In the genomic region with DNA sequence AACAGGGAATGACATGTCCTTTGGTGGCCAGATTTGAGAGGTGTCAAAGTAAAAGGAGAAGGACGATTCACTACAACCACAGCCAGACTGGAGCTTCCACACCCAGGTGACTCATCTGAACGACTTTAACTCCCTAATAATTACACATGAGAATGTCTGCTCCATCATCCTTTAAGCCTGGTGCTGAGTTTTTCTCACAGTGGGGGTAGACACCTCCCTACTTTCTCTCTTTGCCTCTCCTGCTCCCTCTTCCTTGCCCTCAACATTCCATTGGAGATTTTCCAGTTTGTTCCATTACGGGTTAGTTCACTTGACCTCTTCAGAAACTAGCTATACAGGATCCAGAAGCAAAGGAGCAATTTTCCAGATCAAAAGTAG, we compare ENCODE assay signal across 8 cellular contexts.
DNase-seq lines count a peak whose midpoint lies in the region; ATAC-seq and TF ChIP-seq lines count a peak whose summit lies in the region.

No MANE protein-coding gene starts in this region.

- H3K4me2 ChIP-seq in Loucy (ENCODE audit: low read depth, low read length, poor library complexity, severe bottlenecking), result no peak overlapping the region

- peaks cover 0 to 4% (median 3%) of the 10 kb centered on the region in 3 donors for H3K27me3 Mint-ChIP-seq in CD14-positive monocyte (ENCODE audit: low read depth in 3 of 3)
- no peaks in the 10 kb centered on the region for H3K27me3 Mint-ChIP-seq in chondrocyte (ENCODE audit: low read depth)
- H3K27me3 Mint-ChIP-seq in natural killer cell (ENCODE audit: low read depth in 2 of 2), result no peaks in the 10 kb centered on the region

- no peak overlapping the region for H3K27ac ChIP-seq in testis

- intact Hi-C loops in CD14-positive monocyte (cut with micrococcal nuclease) (loop anchor here in 1 of 2 donors (5.0 kb wide), 1 partner anchor 152 kb away; a partner anchor contains a TSS), natural killer cell (cut with micrococcal nuclease) (no loop called here), testis (cut with DNase I; ENCODE audit: low total_unique reads) (no loop called here)

- H2AFZ ChIP-seq in Loucy (ENCODE audit: low read length), result no peak overlapping the region

- WGBS in testis, 2 donors, result 18 to 26% methylated on average over 3 of the region's 3 CpGs

- TF ChIP-seq POLR2A in testis (IDR thresholded peaks at IDR 0.05), result no peak

- no peaks in the 10 kb centered on the region for H4K20me1 ChIP-seq in Loucy (ENCODE audit: insufficient read depth, low read length, poor library complexity, severe bottlenecking)

- H3K9me3 Mint-ChIP-seq in CD14-positive monocyte (no peaks in the 10 kb centered on the region), chondrocyte (ENCODE audit: low read depth) (no peaks in the 10 kb centered on the region), natural killer cell (no peaks in the 10 kb centered on the region)

- no peaks in the 10 kb centered on the region for H3K79me2 ChIP-seq in Loucy (ENCODE audit: insufficient read depth, low read length)

- H3K4me3 Mint-ChIP-seq in CD14-positive monocyte (no peak overlapping the region), chondrocyte (ENCODE audit: unreplicated experiment) (no peak overlapping the region), natural killer cell (no peak overlapping the region)

- TF ChIP-seq CTCF in CD14-positive monocyte (IDR thresholded peaks at IDR 0.05), result no peak
- TF ChIP-seq CTCF in Loucy (conservative IDR thresholded peaks at IDR 0.05; ENCODE audit: low read length), result no peak
- no peak for TF ChIP-seq CTCF in chondrocyte (IDR thresholded peaks at IDR 0.05)
- TF ChIP-seq CTCF in natural killer cell (IDR thresholded peaks at IDR 0.05), result no peak
- TF ChIP-seq CTCF in testis (IDR thresholded peaks at IDR 0.05), result no peak

- no peak overlapping the region for H3K4me3 ChIP-seq in Loucy (ENCODE audit: low read length, poor library complexity, severe bottlenecking)
- no peak overlapping the region for H3K4me3 ChIP-seq in testis

- H3K4me1 Mint-ChIP-seq in CD14-positive monocyte, result peaks cover 58% of the 10 kb centered on the region
- H3K4me1 Mint-ChIP-seq in chondrocyte (ENCODE audit: low read depth), result peaks cover 64% of the 10 kb centered on the region
- H3K4me1 Mint-ChIP-seq in natural killer cell, result peaks cover 74 to 86% of the 10 kb centered on the region in 2 donors

- H3K4me1 ChIP-seq in Loucy (ENCODE audit: insufficient read depth, low read length, poor library complexity, severe bottlenecking) (peaks cover 65% of the 10 kb centered on the region), testis (peaks cover 31% of the 10 kb centered on the region)

- peak overlapping the region in 4 of 7 donors; percentile 21 to 72 (median 40) for H3K27ac Mint-ChIP-seq in CD14-positive monocyte
- peak overlapping the region; percentile 83 for H3K27ac Mint-ChIP-seq in chondrocyte (ENCODE audit: unreplicated experiment)
- H3K27ac Mint-ChIP-seq in natural killer cell, result peak overlapping the region; percentile 65 to 76

- DNase-seq in CD14-positive monocyte (ENCODE audit: low spot score) (peak; percentile 53), chondrocyte (ENCODE audit: low spot score) (no peak), natural killer cell (no peak), RKO (ENCODE audit: low spot score) (no peak), NCI-H446 treated with DMSO at 0.1 percent for 48 hours (lab: John Stamatoyannopoulos, UW) (no peak), testis (no peak)

- no peak for ATAC-seq in natural killer cell
- no peak for ATAC-seq in GM21737 (IDR thresholded peaks at IDR 0.05; ENCODE audit: unreplicated experiment)

- H3F3A ChIP-seq in Loucy (ENCODE audit: low read depth), result no peaks in the 10 kb centered on the region

- no peaks in the 10 kb centered on the region for H3K27me3 ChIP-seq in Loucy (ENCODE audit: insufficient read depth, low read length, poor library complexity, severe bottlenecking)
- no peaks in the 10 kb centered on the region for H3K27me3 ChIP-seq in testis

- H3K9ac ChIP-seq in Loucy (ENCODE audit: low read depth, low read length, poor library complexity, severe bottlenecking), result peak overlapping the region; percentile 14

- H3K36me3 Mint-ChIP-seq in CD14-positive monocyte (peaks cover 61 to 68% of the 10 kb centered on the region in 2 donors), chondrocyte (ENCODE audit: low read depth) (peaks cover 11% of the 10 kb centered on the region), natural killer cell (no peaks in the 10 kb centered on the region)

- H3K36me3 ChIP-seq in Loucy (ENCODE audit: insufficient read depth, low read length) (no peaks in the 10 kb centered on the region; the same call in 1 of the 2 replicates), testis (ENCODE audit: low read depth, missing control alignments) (no peaks in the 10 kb centered on the region)

- no peaks in the 10 kb centered on the region for H3K9me2 ChIP-seq in Loucy (replicated peaks; ENCODE audit: low read depth, low read length)

- no peaks in the 10 kb centered on the region for H3K9me3 ChIP-seq in Loucy (ENCODE audit: insufficient read depth, low read depth, low read length)
- no peaks in the 10 kb centered on the region for H3K9me3 ChIP-seq in testis
